20 cellular contexts compared by ENCODE assay signal in the genomic region with DNA sequence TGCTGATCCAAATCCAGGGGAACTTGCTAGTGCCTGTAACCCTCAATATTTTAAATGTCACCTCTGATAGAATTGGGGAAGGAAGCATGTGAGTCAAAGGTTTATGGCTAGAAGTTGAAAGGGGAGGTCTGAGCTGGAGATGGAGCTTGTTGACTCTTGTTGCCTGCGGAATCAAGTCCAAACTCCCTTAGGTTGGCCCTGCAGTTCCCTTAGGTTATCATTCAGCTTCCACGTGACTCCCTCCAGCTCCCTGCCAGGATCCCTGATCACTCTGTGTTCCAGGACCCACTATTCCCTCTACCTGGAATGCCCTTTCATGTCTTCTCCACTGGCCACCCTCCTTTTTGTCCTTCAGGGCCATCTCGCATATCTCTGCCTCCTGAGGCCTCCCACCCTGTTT. TPM values are rescaled to one million over a fixed set of nuclear protein-coding genes. Genes with fewer than 3 reads are reported as not detected.
"Had no signal": no experiment of that assay in that cellular context is flagged by ENCODE, and none has a peak within 500 bp of the region (broad histone marks: within the 10 kb centered on the region; RNA-seq: fewer than 3 reads in every experiment).

No MANE protein-coding gene starts in this region.

- H3K4me2 ChIP-seq: smooth muscle cell had no signal

- ATAC-seq: effector memory CD8-positive, alpha-beta T cell; mucosa of descending colon; naive thymus-derived CD8-positive, alpha-beta T cell; upper lobe of right lung had no signal

- DNase-seq: effector memory CD8-positive, alpha-beta T cell; esophagus squamous epithelium; foreskin fibroblast; kidney glomerular epithelial cell; mammary epithelial cell; mucosa of descending colon; naive thymus-derived CD8-positive, alpha-beta T cell; posterior cingulate gyrus; stimulated activated CD4-positive, alpha-beta T cell treated with anti-CD3 and anti-CD28 coated beads, Interleukin-2, amount 100 ng/mL, for 48 hours; stimulated activated naive CD4-positive, alpha-beta T cell treated with Interleukin-2 at 50 U/mL for 16 hours; tibial artery; upper lobe of right lung had no signal

- H3K4me1 ChIP-seq: right atrium auricular region, tibial artery had no signal

- FAIRE-seq: colon had no signal

- H3K36me3 ChIP-seq: esophagus squamous epithelium, right atrium auricular region, suprapubic skin, tibial artery, upper lobe of right lung, vagina had no signal

- H3K27ac ChIP-seq: epithelial cell of prostate, right atrium auricular region, suprapubic skin, tibial artery, upper lobe of right lung, vagina had no signal

- H3K9me3 ChIP-seq: esophagus squamous epithelium, mucosa of descending colon, right atrium auricular region, suprapubic skin, upper lobe of right lung, vagina had no signal

- H3K27me3 ChIP-seq: esophagus squamous epithelium, right atrium auricular region, suprapubic skin, tibial artery, upper lobe of right lung, vagina had no signal

- H3K4me3 ChIP-seq: esophagus squamous epithelium, mucosa of descending colon, right atrium auricular region, smooth muscle cell, suprapubic skin, tibial artery, upper lobe of right lung, vagina had no signal

RNA-seq across cellular contexts. Expression of gene KCNE3, which starts 52.4 kb away (rescaled TPM):
- total RNA-seq: naive thymus-derived CD8-positive, alpha-beta T cell; osteocyte had no signal
- polyA plus RNA-seq: mammary epithelial cell; naive thymus-derived CD8-positive, alpha-beta T cell; neural cell had no signal
